Comparison of ENCODE assay signal across 27 cellular contexts in genomic region chr4:26726655-26727387, GRCh38.
"Had no signal": no experiment of that assay in that cellular context is flagged by ENCODE, and none has a peak within 500 bp of the region (broad histone marks: within the 10 kb centered on the region; RNA-seq: fewer than 3 reads in every experiment).

No MANE protein-coding gene starts in this region.

- H3K4me1 ChIP-seq: neural progenitor cell, parathyroid adenoma, right atrium auricular region, stomach, thyroid gland, vagina had no signal

- H3K9ac ChIP-seq: neural progenitor cell, parathyroid adenoma had no signal

- H3K9me3 ChIP-seq: gastrocnemius medialis, right atrium auricular region, stomach, thyroid gland, vagina had no signal

- H3K79me2 ChIP-seq: hepatocyte, parathyroid adenoma had no signal

- H3K4me1 Mint-ChIP-seq: neural progenitor cell had no signal

- H3K9me3 Mint-ChIP-seq: effector memory CD8-positive, alpha-beta T cell; memory B cell; naive B cell; nephron; neural progenitor cell; stimulated activated effector memory CD8-positive, alpha-beta T cell treated with anti-CD3 and anti-CD28 coated beads, Interleukin-12 subunit alpha, Interleukin-12 subunit beta, amount 100 ng/mL, for 72 hours had no signal

- H3K4me3 ChIP-seq: coronary artery, gastrocnemius medialis, hepatocyte, lung, neural progenitor cell, right atrium auricular region, stomach, thyroid gland, vagina had no signal

- H3K27ac ChIP-seq: coronary artery, epithelial cell of prostate, gastrocnemius medialis, hepatocyte, neural progenitor cell, parathyroid adenoma, right atrium auricular region, stomach, thyroid gland, vagina had no signal

- DNase-seq: effector memory CD8-positive, alpha-beta T cell; foreskin fibroblast; gastrocnemius medialis; head of caudate nucleus; kidney; naive B cell; stimulated activated CD4-positive, alpha-beta T cell treated with anti-CD3 and anti-CD28 coated beads, Interleukin-2, amount 100 ng/mL, for 24 hours; stimulated activated CD4-positive, alpha-beta T cell treated with anti-CD3 and anti-CD28 coated beads, Interleukin-4, amount 100 ng/mL, for 24 hours; stimulated activated naive CD4-positive, alpha-beta T cell treated with Interleukin-2 at 50 U/mL for 16 hours; stomach; thyroid gland; trophoblast cell had no signal

- H3K27ac Mint-ChIP-seq: effector memory CD8-positive, alpha-beta T cell; memory B cell; naive B cell; neural progenitor cell; progenitor cell of endocrine pancreas; stimulated activated effector memory CD8-positive, alpha-beta T cell treated with anti-CD3 and anti-CD28 coated beads, Interleukin-12 subunit alpha, Interleukin-12 subunit beta, amount 100 ng/mL, for 72 hours had no signal

- H2AFZ ChIP-seq: hepatocyte, neural progenitor cell, parathyroid adenoma had no signal

- H3K27me3 Mint-ChIP-seq: effector memory CD8-positive, alpha-beta T cell; memory B cell; naive B cell; progenitor cell of endocrine pancreas had no signal

- H3K36me3 ChIP-seq: gastrocnemius medialis, neural progenitor cell, right atrium auricular region, thyroid gland had no signal

- ATAC-seq: effector memory CD8-positive, alpha-beta T cell; esophagus mucosa; gastrocnemius medialis; left lobe of liver; sciatic nerve; stimulated activated effector memory CD8-positive, alpha-beta T cell treated with anti-CD3 and anti-CD28 coated beads, Interleukin-12 subunit alpha, Interleukin-12 subunit beta, amount 100 ng/mL, for 72 hours had no signal

- H3K4me3 Mint-ChIP-seq: effector memory CD8-positive, alpha-beta T cell; memory B cell; naive B cell; nephron; neural progenitor cell; stimulated activated effector memory CD8-positive, alpha-beta T cell treated with anti-CD3 and anti-CD28 coated beads, Interleukin-12 subunit alpha, Interleukin-12 subunit beta, amount 100 ng/mL, for 72 hours had no signal

- H3K27me3 ChIP-seq: gastrocnemius medialis, hepatocyte, neural progenitor cell, right atrium auricular region, stomach, thyroid gland, vagina had no signal

- H3K4me2 ChIP-seq: hepatocyte, neural progenitor cell had no signal
